Comparison of ENCODE assay signal across 13 cellular contexts in genomic region chr16:3503513-3503912, GRCh38. TPM values are rescaled to one million over a fixed set of nuclear protein-coding genes. Genes with fewer than 3 reads are reported as not detected.
DNase-seq lines count a peak whose midpoint lies in the region; ATAC-seq and TF ChIP-seq lines count a peak whose summit lies in the region.
"Had no signal": no experiment of that assay in that cellular context is flagged by ENCODE, and none has a peak within 500 bp of the region (broad histone marks: within the 10 kb centered on the region; RNA-seq: fewer than 3 reads in every experiment).

No MANE protein-coding gene starts in this region.

- TF ChIP-seq CTCF in GM20000 (IDR thresholded peaks at IDR 0.05; ENCODE audit: extremely low read depth, missing control alignments) = no peak
- TF ChIP-seq CTCF in HFFc6 (IDR thresholded peaks at IDR 0.05) = no peak

- peak; percentile 23 for DNase-seq in GM20000 (ENCODE audit: low spot score)
- DNase-seq in activated CD4-positive, alpha-beta T cell treated with anti-CD3 and anti-CD28 coated beads, Interleukin-2, amount 10 ng/mL, durations not matched to agents 24 days and 14 days = peak; percentile 92
- peak; percentile 15 for DNase-seq in activated naive CD8-positive, alpha-beta T cell treated with anti-CD3 and anti-CD28 coated beads, Interleukin-2, amount 50 U/mL, for 16 hours (ENCODE audit: low read depth, low spot score)
- peak; percentile 23 for DNase-seq in stimulated activated CD4-positive, alpha-beta T cell treated with anti-CD3 and anti-CD28 coated beads, Interleukin-1b, Interleukin-23, amount 100 ng/mL, for 4 hours (ENCODE audit: low read depth in 2 of 2)
- no peak for DNase-seq in NCI-H1694 (lab: John Stamatoyannopoulos, UW)
- no peak for DNase-seq in HFFc6
- no peak for DNase-seq in cerebellar nuclear complex (lab: John Stamatoyannopoulos, UW)
- DNase-seq: islet precursor cell, NCI-H1105 treated with DMSO at 0.1 percent for 48 hours, retina had no signal

- H3K27ac Mint-ChIP-seq in activated CD4-positive, alpha-beta T cell treated with anti-CD3 and anti-CD28 coated beads, Interleukin-2, amount 10 ng/mL, durations not matched to agents 24 days and 14 days = peak overlapping the region; percentile 97
- no peak overlapping the region for H3K27ac Mint-ChIP-seq in HFFc6

- H3K27me3 Mint-ChIP-seq in activated CD4-positive, alpha-beta T cell treated with anti-CD3 and anti-CD28 coated beads, Interleukin-2, amount 10 ng/mL, durations not matched to agents 24 days and 14 days = no peaks in the 10 kb centered on the region
- peaks cover 7% of the 10 kb centered on the region; the same call in 1 of the 2 replicates for H3K27me3 Mint-ChIP-seq in HFFc6 (ENCODE audit: insufficient read depth)

- peak overlapping the region; percentile 80 for H3K4me3 Mint-ChIP-seq in activated CD4-positive, alpha-beta T cell treated with anti-CD3 and anti-CD28 coated beads, Interleukin-2, amount 10 ng/mL, durations not matched to agents 24 days and 14 days
- H3K4me3 Mint-ChIP-seq in HFFc6 = no peak overlapping the region

- H3K36me3 Mint-ChIP-seq in activated CD4-positive, alpha-beta T cell treated with anti-CD3 and anti-CD28 coated beads, Interleukin-2, amount 10 ng/mL, durations not matched to agents 24 days and 14 days (ENCODE audit: low read depth) = peaks cover 28% of the 10 kb centered on the region
- peaks cover 14% of the 10 kb centered on the region for H3K36me3 Mint-ChIP-seq in HFFc6 (ENCODE audit: low read depth)

- peaks cover 57% of the 10 kb centered on the region for H3K4me1 Mint-ChIP-seq in activated CD4-positive, alpha-beta T cell treated with anti-CD3 and anti-CD28 coated beads, Interleukin-2, amount 10 ng/mL, durations not matched to agents 24 days and 14 days
- peaks cover 19% of the 10 kb centered on the region for H3K4me1 Mint-ChIP-seq in HFFc6 (ENCODE audit: low read depth)

- no peaks in the 10 kb centered on the region for H3K9me3 Mint-ChIP-seq in activated CD4-positive, alpha-beta T cell treated with anti-CD3 and anti-CD28 coated beads, Interleukin-2, amount 10 ng/mL, durations not matched to agents 24 days and 14 days
- no peaks in the 10 kb centered on the region for H3K9me3 Mint-ChIP-seq in HFFc6

- intact Hi-C loops in activated CD4-positive, alpha-beta T cell treated with anti-CD3 and anti-CD28 coated beads, Interleukin-2, amount 10 ng/mL, durations not matched to agents 24 days and 14 days (cut with micrococcal nuclease) = loop anchor here (5.0 to 10.0 kb wide), 4 partner anchors 74 to 371 kb away; partner anchors contain the start of genes NLRC3, SLX4, ZNF174 and ZSCAN32

- ATAC-seq in GM18502 (IDR thresholded peaks at IDR 0.05; ENCODE audit: poor library complexity, unreplicated experiment) = no peak

RNA-seq across cellular contexts. Expression of gene CLUAP1, which starts 2.7 kb away (rescaled TPM):
- total RNA-seq in activated CD4-positive, alpha-beta T cell treated with anti-CD3 and anti-CD28 coated beads, Interleukin-2, amount 10 ng/mL, durations not matched to agents 24 days and 14 days = 19.6 and 22.5 TPM in 2 replicates
- total RNA-seq in HFFc6 (2021; fragmentation: NEBNext Ultra II Directional; extraction: Animal tissue kit (Norgen Biotek cat#: 25700)) = 10 to 100 TPM; 22.8 to 28.5 (median 25.8) TPM

RNA-seq across cellular contexts. Expression of gene C16orf90, which starts 8.2 kb away (rescaled TPM):
- not detected in 2 replicates for total RNA-seq in activated CD4-positive, alpha-beta T cell treated with anti-CD3 and anti-CD28 coated beads, Interleukin-2, amount 10 ng/mL, durations not matched to agents 24 days and 14 days
- total RNA-seq in HFFc6 (2021; fragmentation: NEBNext Ultra II Directional; extraction: Animal tissue kit (Norgen Biotek cat#: 25700)) = not detected
- total RNA-seq: endothelial cell of umbilical vein, subcutaneous adipose tissue had no signal

Comparison
In these comparisons a context has a peak if more than half of its experiments do, and no peak if none do; other contexts are left out.
1. DNase-seq: peak in GM20000 (single experiment), activated CD4-positive, alpha-beta T cell treated with anti-CD3 and anti-CD28 coated beads, Interleukin-2, amount 10 ng/mL, durations not matched to agents 24 days and 14 days (single experiment), activated naive CD8-positive, alpha-beta T cell treated with anti-CD3 and anti-CD28 coated beads, Interleukin-2, amount 50 U/mL, for 16 hours (single experiment) and stimulated activated CD4-positive, alpha-beta T cell treated with anti-CD3 and anti-CD28 coated beads, Interleukin-1b, Interleukin-23, amount 100 ng/mL, for 4 hours (2 of 2); none in NCI-H1694 (single experiment), HFFc6 (single experiment) and cerebellar nuclear complex (0 of 2).